9 cellular contexts compared by ENCODE assay signal in the genomic region with DNA sequence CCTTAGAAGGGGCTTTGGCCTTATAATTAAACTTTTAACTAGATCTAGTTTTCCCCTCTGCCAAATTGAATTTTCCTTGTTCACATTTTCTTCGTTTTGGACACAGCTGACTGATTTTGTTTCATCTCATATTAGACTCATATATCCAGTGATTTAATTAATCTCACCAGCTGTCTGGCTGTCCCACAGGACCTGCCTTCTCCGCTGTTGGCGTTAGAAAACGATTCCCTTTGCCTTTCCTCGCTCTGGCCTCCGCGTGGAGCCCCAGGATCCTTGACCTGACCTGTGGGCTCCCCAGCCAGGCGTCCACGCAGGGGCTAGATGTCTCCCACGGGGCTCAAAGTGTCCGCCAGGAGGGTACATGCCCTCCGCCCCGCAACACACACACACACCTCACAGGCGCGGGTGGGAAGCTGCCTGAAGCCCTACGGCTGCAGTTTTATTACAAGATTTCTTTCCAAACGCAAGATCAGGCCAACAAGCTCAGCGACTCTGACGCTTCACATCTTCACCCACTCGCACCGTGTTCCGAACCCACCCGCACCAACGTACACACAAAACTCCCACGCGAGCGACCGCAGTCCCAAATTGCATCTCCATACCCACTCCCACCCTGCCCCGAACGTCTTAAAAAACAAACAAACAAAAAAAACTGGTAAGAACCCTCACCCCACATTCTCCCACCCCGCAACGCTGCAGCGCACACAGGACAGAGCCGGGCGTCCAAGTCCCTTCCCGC.
DNase-seq lines count a peak whose midpoint lies in the region; ATAC-seq and TF ChIP-seq lines count a peak whose summit lies in the region.
"Had no signal": no experiment of that assay in that cellular context is flagged by ENCODE, and none has a peak within 500 bp of the region (broad histone marks: within the 10 kb centered on the region; RNA-seq: fewer than 3 reads in every experiment).

No MANE protein-coding gene starts in this region.

- DNase-seq in activated effector memory CD4-positive, alpha-beta T cell treated with anti-CD3 and anti-CD28 coated beads, Interleukin-2, amount 50 U/mL, for 16 hours = peak; percentile 16
- DNase-seq in activated effector memory CD4-positive, alpha-beta T cell treated with Interleukin-2 at 50 U/mL for 16 hours = no peak
- DNase-seq in memory B cell (ENCODE audit: low spot score in 2 of 2) (no peak), tibial artery (no peak), GM10266 (ENCODE audit: extremely low spot score) (no peak), glomerular visceral epithelial cell (ENCODE audit: extremely low spot score) (no peak), GM03348 (ENCODE audit: low spot score) (no peak)
- DNase-seq: DMS79 treated with DMSO at 0.1 percent for 48 hours had no signal

- H3K4me1 ChIP-seq in tibial artery = peaks cover 0 to 25% (median 18%) of the 10 kb centered on the region in 4 donors

- H3K27ac ChIP-seq in tibial artery = no peak overlapping the region

- H3K4me3 Mint-ChIP-seq in activated naive CD8-positive, alpha-beta T cell = peak overlapping the region; percentile 90
- H3K4me3 Mint-ChIP-seq in memory B cell = peak overlapping the region; percentile 84

- peak overlapping the region; percentile 46 to 55 for H3K4me3 ChIP-seq in tibial artery

- H3K27ac Mint-ChIP-seq in activated naive CD8-positive, alpha-beta T cell = no peak overlapping the region
- no peak overlapping the region for H3K27ac Mint-ChIP-seq in memory B cell

- H3K27me3 ChIP-seq in tibial artery = peaks cover 0 to 36% of the 10 kb centered on the region in 2 donors

- H3K9me3 Mint-ChIP-seq in activated naive CD8-positive, alpha-beta T cell (ENCODE audit: low read depth) = no peaks in the 10 kb centered on the region
- H3K9me3 Mint-ChIP-seq in memory B cell = no peaks in the 10 kb centered on the region

- peaks cover 16% of the 10 kb centered on the region for H3K27me3 Mint-ChIP-seq in activated naive CD8-positive, alpha-beta T cell
- peaks cover 16% of the 10 kb centered on the region for H3K27me3 Mint-ChIP-seq in memory B cell

- peaks cover 8% of the 10 kb centered on the region for H3K4me1 Mint-ChIP-seq in activated naive CD8-positive, alpha-beta T cell (ENCODE audit: low read depth)
- H3K4me1 Mint-ChIP-seq in memory B cell = peaks cover 12% of the 10 kb centered on the region

- ATAC-seq in memory B cell (ENCODE audit: low read depth) = no peak

- no peaks in the 10 kb centered on the region for H3K9me3 ChIP-seq in tibial artery

- intact Hi-C loops in tibial artery (cut with DNase I; ENCODE audit: low total_unique reads) = no loop called here

- H3K36me3 Mint-ChIP-seq in activated naive CD8-positive, alpha-beta T cell = peaks cover 13% of the 10 kb centered on the region
- H3K36me3 Mint-ChIP-seq in memory B cell = peaks cover 5% of the 10 kb centered on the region

- no peaks in the 10 kb centered on the region for H3K36me3 ChIP-seq in tibial artery

- TF ChIP-seq CTCF in tibial artery (IDR thresholded peaks at IDR 0.05) (no peak), GM10266 (IDR thresholded peaks at IDR 0.05; ENCODE audit: control insufficient read depth, insufficient read depth, low read depth, missing control alignments) (no peak)
